Comparison of ENCODE assay signal across 22 cellular contexts in genomic region chr10:77498210-77498609, GRCh38.
DNase-seq lines count a peak whose midpoint lies in the region; ATAC-seq, FAIRE-seq and TF ChIP-seq lines count a peak whose summit lies in the region.
"Had no signal": no experiment of that assay in that cellular context is flagged by ENCODE, and none has a peak within 500 bp of the region (broad histone marks: within the 10 kb centered on the region; RNA-seq: fewer than 3 reads in every experiment).

No MANE protein-coding gene starts in this region.

- H3K36me3 ChIP-seq in left lung (no peaks in the 10 kb centered on the region), stomach (no peaks in the 10 kb centered on the region), MG63 (peaks cover 3% of the 10 kb centered on the region)
- H3K36me3 ChIP-seq: BE2C, colonic mucosa, left ventricle myocardium inferior, suprapubic skin had no signal

- H3K27ac ChIP-seq in RWPE1 (peak overlapping the region; percentile 27; the same call in 1 of the 2 replicates), left lung (no peak overlapping the region), stomach (peak overlapping the region; percentile 18 to 76 (median 48))
- H3K27ac ChIP-seq: colonic mucosa, left ventricle myocardium inferior, skin epidermis, suprapubic skin had no signal

- TF ChIP-seq EP300 in stomach (IDR thresholded peaks at IDR 0.05): no peak

- ATAC-seq in left lung (peak; percentile 12), omental fat pad (ENCODE audit: low FRiP score) (no peak)

- H3K4me3 ChIP-seq in left lung (no peak overlapping the region), stomach (no peak overlapping the region), MG63 (no peak overlapping the region)
- H3K4me3 ChIP-seq: colonic mucosa, left ventricle myocardium inferior, skin epidermis, suprapubic skin had no signal

- no peak for TF ChIP-seq POLR2A in GM12892 (IDR thresholded peaks at IDR 0.05; ENCODE audit: low read depth, low read length)
- no peak for TF ChIP-seq POLR2A in stomach (IDR thresholded peaks at IDR 0.05)

- TF ChIP-seq CTCF in RWPE1 (conservative IDR thresholded peaks at IDR 0.05; ENCODE audit: low read depth): no peak
- no peak for TF ChIP-seq CTCF in left lung (IDR thresholded peaks at IDR 0.05)
- no peak for TF ChIP-seq CTCF in stomach (IDR thresholded peaks at IDR 0.05)
- TF ChIP-seq CTCF in omental fat pad (IDR thresholded peaks at IDR 0.05): no peak

- WGBS in stomach, 5 donors: 11 to 50% (median 23%) methylated on average over 1 of the region's 1 CpG

- intact Hi-C loops in left lung (cut with DNase I): no loop called here
- intact Hi-C loops in stomach (cut with DNase I; ENCODE audit: low total_unique reads): no loop called here

- FAIRE-seq in GM12892 (lab: Jason Lieb, UNC): peak; percentile 86

- DNase-seq in GM12892 (ENCODE audit: insufficient read length): no peak
- no peak for DNase-seq in RWPE1 (ENCODE audit: low spot score)
- DNase-seq in left lung: no peak
- peak; percentile 84 for DNase-seq in stomach
- no peak for DNase-seq in NCI-H345 (lab: John Stamatoyannopoulos, UW)
- no peak for DNase-seq in MG63
- DNase-seq in omental fat pad (ENCODE audit: low spot score): no peak
- DNase-seq: activated B cell treated with CpG ODN at 0.5 μM for 24 hours; activated CD4-positive, alpha-beta T cell treated with anti-CD3 and anti-CD28 coated beads, Interleukin-2, amount 50 U/mL, for 48 hours; activated gamma-delta T cell; BE2C; colonic mucosa; COR-L47; glutamatergic neuron; GOT3; left ventricle myocardium inferior; NCI-H1092 treated with DMSO at 0.1 percent for 48 hours; NCI-H2081; NCI-H524; stimulated activated CD4-positive, alpha-beta T cell treated with anti-CD3 and anti-CD28 coated beads, Interleukin-1b, Interleukin-23, amount 100 ng/mL, for 48 hours had no signal

- POLR2A ChIA-PET in RWPE1 (lab: Yijun Ruan, JAX; ENCODE audit: low non-redundant PET): interaction anchor here (0.6 kb wide), 1 partner anchor 15 kb away, joined by 3 read pairs; no protein-coding TSS in a partner anchor

- H3K27me3 ChIP-seq in left lung (no peaks in the 10 kb centered on the region), stomach (no peaks in the 10 kb centered on the region), MG63 (no peaks in the 10 kb centered on the region)
- H3K27me3 ChIP-seq: BE2C, colonic mucosa, suprapubic skin had no signal

- CTCF ChIA-PET in RWPE1 (lab: Yijun Ruan, JAX): interaction anchor here (0.6 to 1.2 kb wide), 2 partner anchors 10 to 1185 kb away, joined by 3 to 4 read pairs; no protein-coding TSS in a partner anchor

- H3K9me3 ChIP-seq in left lung: no peaks in the 10 kb centered on the region
- no peaks in the 10 kb centered on the region for H3K9me3 ChIP-seq in stomach
- no peaks in the 10 kb centered on the region for H3K9me3 ChIP-seq in MG63
- H3K9me3 ChIP-seq: BE2C, colonic mucosa, left ventricle myocardium inferior, suprapubic skin had no signal

- H3K4me1 ChIP-seq in left lung: no peaks in the 10 kb centered on the region
- peaks cover 7 to 65% (median 17%) of the 10 kb centered on the region in 4 donors for H3K4me1 ChIP-seq in stomach
- H3K4me1 ChIP-seq: colonic mucosa, left ventricle myocardium inferior, suprapubic skin had no signal

Comparison
In these comparisons a context has a peak if more than half of its experiments do, and no peak if none do; other contexts are left out.
1. H3K27ac ChIP-seq: peak in RWPE1 (single experiment) and stomach (5 of 5); none in left lung (0 of 2).